11 cellular contexts compared by ENCODE assay signal in the genomic region with DNA sequence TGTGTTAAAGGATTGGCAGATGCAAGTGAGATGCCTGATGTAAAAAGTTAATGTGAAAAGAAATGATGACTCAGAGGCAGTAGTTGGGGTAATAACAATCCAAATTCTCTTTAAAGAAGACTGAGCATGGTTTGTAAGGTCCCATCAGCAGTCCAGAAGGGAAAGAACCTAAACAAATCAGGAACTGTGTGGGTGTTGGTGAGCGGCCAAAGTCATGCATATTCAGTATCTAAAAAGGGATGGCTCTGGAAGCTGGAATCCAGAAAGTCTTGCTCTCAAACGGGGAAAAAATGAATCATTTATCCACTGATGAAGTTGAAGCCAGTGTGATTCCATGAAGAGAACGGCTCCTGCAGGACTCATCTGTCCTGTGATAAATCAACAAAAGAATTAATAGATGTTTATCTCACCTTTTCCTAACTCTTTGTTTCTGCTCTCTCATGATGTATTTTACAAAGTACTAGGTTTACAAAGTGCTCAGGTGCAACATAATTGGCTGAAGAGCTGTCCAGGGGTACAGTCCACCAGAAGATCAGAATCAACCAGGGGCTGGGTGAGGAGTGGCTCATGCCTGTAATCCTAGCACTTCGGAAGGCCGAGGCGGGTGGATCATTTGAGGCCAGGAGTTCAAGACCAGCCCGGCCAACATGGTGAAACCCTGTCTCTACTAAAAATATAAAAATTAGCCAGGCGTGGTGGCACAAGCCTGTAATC. TPM values are rescaled to one million over a fixed set of nuclear protein-coding genes. Genes with fewer than 3 reads are reported as not detected.
DNase-seq lines count a peak whose midpoint lies in the region; ATAC-seq and TF ChIP-seq lines count a peak whose summit lies in the region.
"Had no signal": no experiment of that assay in that cellular context is flagged by ENCODE, and none has a peak within 500 bp of the region (broad histone marks: within the 10 kb centered on the region; RNA-seq: fewer than 3 reads in every experiment).

No MANE protein-coding gene starts in this region.

- no peak overlapping the region for H3K4me3 ChIP-seq in GM23248
- no peak overlapping the region for H3K4me3 ChIP-seq in body of pancreas
- no peak overlapping the region for H3K4me3 ChIP-seq in hepatocyte

- DNase-seq in AG08395 (ENCODE audit: low spot score) (peak; percentile 35), GM23248 (peak; percentile 68), body of pancreas (peak in 1 of 4 donors; percentile 40), medulla oblongata (ENCODE audit: extremely low spot score) (peak; percentile 92), hepatocyte (ENCODE audit: low spot score) (no peak), progenitor cell of endocrine pancreas (ENCODE audit: low spot score, unreplicated experiment) (no peak), DMS153 (lab: John Stamatoyannopoulos, UW) (no peak)
- DNase-seq: Caco-2 had no signal

- H3K36me3 ChIP-seq in GM23248 (ENCODE audit: low read depth) (no peaks in the 10 kb centered on the region), body of pancreas (replicated peaks in 1 of 2; ENCODE audit: insufficient read depth in 1 of 2, low read depth in 2 of 2) (no peaks in the 10 kb centered on the region), hepatocyte (replicated peaks; ENCODE audit: insufficient read depth, low read depth) (no peaks in the 10 kb centered on the region)

- H3K4me1 ChIP-seq in GM23248 (ENCODE audit: insufficient read depth): 0 out of 2 replicates have a peak, but pooled peaks cover under 1% of the 10 kb centered on the region
- peaks cover 3% of the 10 kb centered on the region for H3K4me1 ChIP-seq in body of pancreas
- peaks cover 6% of the 10 kb centered on the region for H3K4me1 ChIP-seq in hepatocyte (ENCODE audit: insufficient read depth)

- intact Hi-C loops in body of pancreas (cut with DNase I): no loop called here

- peak; percentile 40 for ATAC-seq in body of pancreas
- ATAC-seq in GM21737 (IDR thresholded peaks at IDR 0.05; ENCODE audit: unreplicated experiment): no peak

- H2AFZ ChIP-seq in GM23248: no peak overlapping the region
- no peak overlapping the region for H2AFZ ChIP-seq in hepatocyte

- H3K9ac ChIP-seq in GM23248: no peak overlapping the region

- TF ChIP-seq POLR2A in body of pancreas (IDR thresholded peaks at IDR 0.05): no peak

- H3K4me1 Mint-ChIP-seq in progenitor cell of endocrine pancreas (ENCODE audit: low read depth): peaks cover 21% of the 10 kb centered on the region

- H3K27me3 ChIP-seq in GM23248 (replicated peaks; ENCODE audit: insufficient read depth) (peaks cover 13% of the 10 kb centered on the region), body of pancreas (no peaks in the 10 kb centered on the region), hepatocyte (no peaks in the 10 kb centered on the region)

- WGBS in GM23248 (ENCODE audit: low coverage in 1 of 2, low lambda C conversion rate in 2 of 2, missing lambda C conversion rate in 2 of 2), 2 experiments: 57 to 63% methylated on average over 8 of the region's 8 CpGs
- 62 to 77% methylated on average over 8 of the region's 8 CpGs for WGBS in body of pancreas, 2 donors
- WGBS in hepatocyte (ENCODE audit: low lambda C conversion rate, missing lambda C conversion rate): 85% methylated on average over 8 of the region's 8 CpGs

- no peaks in the 10 kb centered on the region for H4K20me1 ChIP-seq in GM23248 (ENCODE audit: insufficient read depth)
- no peaks in the 10 kb centered on the region for H4K20me1 ChIP-seq in hepatocyte (ENCODE audit: insufficient read depth, poor library complexity, severe bottlenecking)

- no peak overlapping the region for H3K27ac Mint-ChIP-seq in progenitor cell of endocrine pancreas
- H3K27ac Mint-ChIP-seq: dendritic cell treated with granulocyte-macrophage colony-stimulating factor and Interleukin-4, amounts not matched to agents 40 ng/mL and 50 ng/mL, for 4 days; nephron had no signal

- H3F3A ChIP-seq in GM23248 (ENCODE audit: insufficient read depth): 0 out of 2 replicates have a peak, but pooled peaks cover 8% of the 10 kb centered on the region

- H3K4me3 Mint-ChIP-seq in progenitor cell of endocrine pancreas (ENCODE audit: low read depth): no peak overlapping the region
- H3K4me3 Mint-ChIP-seq: dendritic cell treated with granulocyte-macrophage colony-stimulating factor and Interleukin-4, amounts not matched to agents 40 ng/mL and 50 ng/mL, for 4 days; nephron had no signal

- H3K27ac ChIP-seq in GM23248: no peak overlapping the region
- no peak overlapping the region for H3K27ac ChIP-seq in body of pancreas
- H3K27ac ChIP-seq in hepatocyte: no peak overlapping the region

- H3K9me3 ChIP-seq in GM23248 (ENCODE audit: low read depth): no peaks in the 10 kb centered on the region
- H3K9me3 ChIP-seq in body of pancreas: no peaks in the 10 kb centered on the region
- H3K9me3 ChIP-seq in hepatocyte (ENCODE audit: low read depth): no peaks in the 10 kb centered on the region
- H3K9me3 ChIP-seq: Caco-2 had no signal

- H3K9me3 Mint-ChIP-seq in progenitor cell of endocrine pancreas (ENCODE audit: low read depth): no peaks in the 10 kb centered on the region
- H3K9me3 Mint-ChIP-seq: dendritic cell treated with granulocyte-macrophage colony-stimulating factor and Interleukin-4, amounts not matched to agents 40 ng/mL and 50 ng/mL, for 4 days; nephron had no signal

- TF ChIP-seq CTCF in body of pancreas (IDR thresholded peaks at IDR 0.05): no peak
- TF ChIP-seq CTCF in hepatocyte (IDR thresholded peaks at IDR 0.05; ENCODE audit: poor library complexity): no peak
- TF ChIP-seq CTCF in progenitor cell of endocrine pancreas (IDR thresholded peaks at IDR 0.05; ENCODE audit: unreplicated experiment): no peak

- no peaks in the 10 kb centered on the region for H3K79me2 ChIP-seq in GM23248 (ENCODE audit: insufficient read depth)
- peaks cover 21% of the 10 kb centered on the region for H3K79me2 ChIP-seq in hepatocyte

- in situ Hi-C loops in GM23248 (cut with MboI): no loop called here

- H3K4me2 ChIP-seq in GM23248 (ENCODE audit: unreplicated experiment) (no peak overlapping the region), hepatocyte (no peak overlapping the region)

- peaks cover 2% of the 10 kb centered on the region for H3K36me3 Mint-ChIP-seq in progenitor cell of endocrine pancreas (ENCODE audit: insufficient read depth)

- H3K9me2 ChIP-seq in GM23248 (ENCODE audit: insufficient read depth) (no peaks in the 10 kb centered on the region), hepatocyte (replicated peaks; ENCODE audit: insufficient read depth) (no peaks in the 10 kb centered on the region)

- no peaks in the 10 kb centered on the region for H3K27me3 Mint-ChIP-seq in progenitor cell of endocrine pancreas

RNA-seq across cellular contexts. Expression of a gene that starts 21.1 kb away (rescaled TPM):
- total RNA-seq in GM23248 (2014; rRNA removed; shearing (Covaris generic)): 0.54 and 0.76 TPM in 2 replicates
- polyA plus RNA-seq in GM23248 (2016; fragmentation: Nextera tagmentation; extraction: Ambion mirVana) (0.26 and 0.30 TPM in 2 replicates), hepatocyte (13.5 and 14.9 TPM in 2 replicates)
- total RNA-seq in body of pancreas (10 to 100 TPM; 25.1 to 26.5 TPM), hepatocyte (26.5 and 29.2 TPM in 2 replicates), progenitor cell of endocrine pancreas (30.9 and 31.8 TPM in 2 replicates)

Comparison
In these comparisons a context has a peak if more than half of its experiments do, and no peak if none do; other contexts are left out.
1. DNase-seq: peak in AG08395 (single experiment), GM23248 (single experiment) and medulla oblongata (single experiment); none in hepatocyte (single experiment), progenitor cell of endocrine pancreas (single experiment) and DMS153 (single experiment).
2. RNA of a gene that starts 21.1 kb away (total RNA-seq): 30.9 to 31.8 TPM in progenitor cell of endocrine pancreas, 26.5 to 29.2 TPM in hepatocyte and 25.1 to 26.5 TPM in body of pancreas; 0.54 to 0.76 TPM in GM23248; every median in the first group is over 10 times any median in the second.